33 cellular contexts compared by ENCODE assay signal in the genomic region with DNA sequence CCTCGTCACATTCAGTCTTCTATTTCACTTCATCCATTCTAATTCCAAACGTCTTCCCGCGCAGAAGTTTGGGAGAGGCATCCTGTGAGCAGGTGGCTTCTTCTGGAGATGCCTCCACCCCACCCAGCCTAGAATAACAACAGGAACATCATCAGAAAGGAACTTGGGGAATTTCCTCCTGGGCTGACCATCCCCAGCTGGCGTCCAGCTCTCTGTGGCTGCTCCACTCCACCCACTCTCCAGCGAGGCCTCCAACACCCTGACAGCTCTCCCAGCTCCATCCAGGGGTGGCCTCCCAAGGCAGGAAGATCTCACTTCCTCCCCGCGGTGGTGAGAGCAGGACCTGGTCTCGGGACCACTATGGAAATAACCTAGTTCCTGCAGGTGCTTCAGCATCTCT. TPM values are rescaled to one million over a fixed set of nuclear protein-coding genes. Genes with fewer than 3 reads are reported as not detected.
"Had no signal": no experiment of that assay in that cellular context is flagged by ENCODE, and none has a peak within 500 bp of the region (broad histone marks: within the 10 kb centered on the region; RNA-seq: fewer than 3 reads in every experiment).

No MANE protein-coding gene starts in this region.

- H3K4me1 Mint-ChIP-seq: activated CD4-positive, alpha-beta memory T cell treated with anti-CD3 and anti-CD28 coated beads, Interleukin-2, amount 10 ng/mL, durations not matched to agents 7 days and 5 days; activated CD4-positive, alpha-beta T cell treated with anti-CD3 and anti-CD28 coated beads, Interleukin-2, amount 10 ng/mL, durations not matched to agents 24 days and 14 days; activated naive CD4-positive, alpha-beta T cell treated with anti-CD3 and anti-CD28 coated beads, Interleukin-2, amount 10 ng/mL, durations not matched to agents 7 days and 5 days; immature natural killer cell; T-helper 17 cell had no signal

- H3K27ac Mint-ChIP-seq: activated CD4-positive, alpha-beta memory T cell treated with anti-CD3 and anti-CD28 coated beads, Interleukin-2, amount 10 ng/mL, durations not matched to agents 7 days and 5 days; activated CD4-positive, alpha-beta T cell treated with anti-CD3 and anti-CD28 coated beads, Interleukin-2, amount 10 ng/mL, durations not matched to agents 24 days and 14 days; activated naive CD4-positive, alpha-beta T cell treated with anti-CD3 and anti-CD28 coated beads, Interleukin-2, amount 10 ng/mL, durations not matched to agents 7 days and 5 days; activated T-cell treated with anti-CD3 and anti-CD28 coated beads, Interleukin-2, amount 50 U/mL, for 24 hours; mesothelial cell of epicardium; naive thymus-derived CD8-positive, alpha-beta T cell; stimulated activated effector memory CD8-positive, alpha-beta T cell treated with anti-CD3 and anti-CD28 coated beads, Interleukin-12 subunit alpha, Interleukin-12 subunit beta, amount 100 ng/mL, for 72 hours; stimulated activated naive CD8-positive, alpha-beta T cell treated with anti-CD3 and anti-CD28 coated beads, Interleukin-15, Interleukin-2, amounts not matched to agents 100 ng/mL and 50 ng/mL, for 24 hours; T-helper 17 cell; type B pancreatic cell had no signal

- H3K27ac ChIP-seq: cardiac muscle cell, heart left ventricle, neutrophil, vagina, WERI-Rb-1 had no signal

- H3K4me3 Mint-ChIP-seq: activated CD4-positive, alpha-beta memory T cell treated with anti-CD3 and anti-CD28 coated beads, Interleukin-2, amount 10 ng/mL, durations not matched to agents 7 days and 5 days; activated CD4-positive, alpha-beta T cell treated with anti-CD3 and anti-CD28 coated beads, Interleukin-2, amount 10 ng/mL, durations not matched to agents 24 days and 14 days; activated naive CD4-positive, alpha-beta T cell treated with anti-CD3 and anti-CD28 coated beads, Interleukin-2, amount 10 ng/mL, durations not matched to agents 7 days and 5 days; activated T-cell treated with anti-CD3 and anti-CD28 coated beads, Interleukin-2, amount 50 U/mL, for 24 hours; immature natural killer cell; mesothelial cell of epicardium; naive thymus-derived CD8-positive, alpha-beta T cell; stimulated activated effector memory CD8-positive, alpha-beta T cell treated with anti-CD3 and anti-CD28 coated beads, Interleukin-12 subunit alpha, Interleukin-12 subunit beta, amount 100 ng/mL, for 72 hours; stimulated activated naive CD8-positive, alpha-beta T cell treated with anti-CD3 and anti-CD28 coated beads, Interleukin-15, Interleukin-2, amounts not matched to agents 100 ng/mL and 50 ng/mL, for 24 hours; T-helper 17 cell; type B pancreatic cell had no signal

- H3K4me1 ChIP-seq: heart left ventricle, vagina had no signal

- H3K9me3 ChIP-seq: heart left ventricle, neutrophil, vagina had no signal

- H3K27me3 ChIP-seq: cardiac muscle cell, neutrophil, vagina had no signal

- H3K27me3 Mint-ChIP-seq: activated CD4-positive, alpha-beta memory T cell treated with anti-CD3 and anti-CD28 coated beads, Interleukin-2, amount 10 ng/mL, durations not matched to agents 7 days and 5 days; activated CD4-positive, alpha-beta T cell treated with anti-CD3 and anti-CD28 coated beads, Interleukin-2, amount 10 ng/mL, durations not matched to agents 24 days and 14 days; stimulated activated naive CD8-positive, alpha-beta T cell treated with anti-CD3 and anti-CD28 coated beads, Interleukin-15, Interleukin-2, amounts not matched to agents 100 ng/mL and 50 ng/mL, for 24 hours had no signal

- ATAC-seq: esophagus mucosa; naive thymus-derived CD8-positive, alpha-beta T cell; sciatic nerve; stimulated activated effector memory CD8-positive, alpha-beta T cell treated with anti-CD3 and anti-CD28 coated beads, Interleukin-12 subunit alpha, Interleukin-12 subunit beta, amount 100 ng/mL, for 72 hours; T-helper 17 cell had no signal

- H3K4me3 ChIP-seq: cardiac muscle cell, heart left ventricle, vagina had no signal

- FAIRE-seq: kidney, small intestine had no signal

- H3K36me3 Mint-ChIP-seq: activated naive CD4-positive, alpha-beta T cell treated with anti-CD3 and anti-CD28 coated beads, Interleukin-2, amount 10 ng/mL, durations not matched to agents 7 days and 5 days; mesothelial cell of epicardium; naive thymus-derived CD8-positive, alpha-beta T cell; stimulated activated effector memory CD8-positive, alpha-beta T cell treated with anti-CD3 and anti-CD28 coated beads, Interleukin-12 subunit alpha, Interleukin-12 subunit beta, amount 100 ng/mL, for 72 hours; type B pancreatic cell had no signal

- H3K36me3 ChIP-seq: cardiac muscle cell, heart left ventricle, neutrophil, vagina, WERI-Rb-1 had no signal

- H3K9me3 Mint-ChIP-seq: activated CD4-positive, alpha-beta memory T cell treated with anti-CD3 and anti-CD28 coated beads, Interleukin-2, amount 10 ng/mL, durations not matched to agents 7 days and 5 days; activated CD4-positive, alpha-beta T cell treated with anti-CD3 and anti-CD28 coated beads, Interleukin-2, amount 10 ng/mL, durations not matched to agents 24 days and 14 days; activated naive CD4-positive, alpha-beta T cell treated with anti-CD3 and anti-CD28 coated beads, Interleukin-2, amount 10 ng/mL, durations not matched to agents 7 days and 5 days; activated T-cell treated with anti-CD3 and anti-CD28 coated beads, Interleukin-2, amount 50 U/mL, for 24 hours; immature natural killer cell; mesothelial cell of epicardium; naive thymus-derived CD8-positive, alpha-beta T cell; stimulated activated effector memory CD8-positive, alpha-beta T cell treated with anti-CD3 and anti-CD28 coated beads, Interleukin-12 subunit alpha, Interleukin-12 subunit beta, amount 100 ng/mL, for 72 hours; stimulated activated naive CD8-positive, alpha-beta T cell treated with anti-CD3 and anti-CD28 coated beads, Interleukin-15, Interleukin-2, amounts not matched to agents 100 ng/mL and 50 ng/mL, for 24 hours; type B pancreatic cell had no signal

- DNase-seq: activated CD4-positive, alpha-beta memory T cell treated with anti-CD3 and anti-CD28 coated beads, Interleukin-2, amount 10 ng/mL, durations not matched to agents 7 days and 5 days; activated CD4-positive, alpha-beta T cell treated with anti-CD3 and anti-CD28 coated beads, Interleukin-2, amount 10 ng/mL, durations not matched to agents 24 days and 14 days; activated CD4-positive, CD25-positive, alpha-beta regulatory T cell treated with anti-CD3 and anti-CD28 coated beads, Interleukin-2, amount 50 U/mL, for 72 hours; activated CD8-positive, alpha-beta memory T cell treated with anti-CD3 and anti-CD28 coated beads, Interleukin-2, amount 50 U/mL, for 48 hours; activated gamma-delta T cell; activated naive CD4-positive, alpha-beta T cell treated with anti-CD3 and anti-CD28 coated beads, Interleukin-2, amount 10 ng/mL, durations not matched to agents 7 days and 5 days; activated T-cell treated with anti-CD3 and anti-CD28 coated beads, Interleukin-2, amount 50 U/mL, for 24 hours; amygdala; foreskin fibroblast; heart left ventricle; hypothalamus; immature natural killer cell; naive thymus-derived CD8-positive, alpha-beta T cell; small intestine; stimulated activated CD4-positive, alpha-beta T cell treated with anti-CD3 and anti-CD28 coated beads, Interleukin-4, amount 100 ng/mL, for 24 hours; substantia nigra; T-helper 17 cell; T1000; WERI-Rb-1 had no signal

RNA-seq across cellular contexts. Expression of a gene that starts 5.5 kb away (rescaled TPM):
- total RNA-seq: lower leg skin; naive thymus-derived CD8-positive, alpha-beta T cell; osteocyte; posterior vena cava; renal cortical epithelial cell had no signal
- polyA plus RNA-seq: cardiac muscle cell; heart left ventricle; naive thymus-derived CD8-positive, alpha-beta T cell had no signal
